Comparison of ENCODE assay signal across 1 cellular context in genomic region chr15:92845109-92845508, GRCh38.
TF ChIP-seq lines count a peak whose summit lies in the region.

No MANE protein-coding gene starts in this region.

TF ChIP-seq in GM12878, 131 proteins besides CTCF, POLR2A, EP300 and RAD21 (continued from another document):
- no peak for TF ChIP-seq BCLAF1 (IDR thresholded peaks at IDR 0.05)
- no peak for TF ChIP-seq SREBF2 (IDR thresholded peaks at IDR 0.05; ENCODE audit: low read length)
- no peak for TF ChIP-seq ZNF384 (IDR thresholded peaks at IDR 0.05; ENCODE audit: borderline replicate concordance, low read depth, low read length)
- peak; percentile 37; the same call in 1 of the 2 replicates for TF ChIP-seq MTA2 (IDR thresholded peaks at IDR 0.05; ENCODE audit: low read depth)
- no peak for TF ChIP-seq CHD1 (IDR thresholded peaks at IDR 0.05; ENCODE audit: low read depth, low read length)
- TF ChIP-seq IRF3 (IDR thresholded peaks at IDR 0.05), result peak; percentile 38; the same call in 1 of the 2 replicates
- no peak for TF ChIP-seq REST (IDR thresholded peaks at IDR 0.05; ENCODE audit: low read depth, low read length)
- peak; percentile 16; the same call in 1 of the 2 replicates for TF ChIP-seq RAD51 (IDR thresholded peaks at IDR 0.05)
- TF ChIP-seq ZNF24 (IDR thresholded peaks at IDR 0.05), result peak; percentile 51; the same call in 1 of the 2 replicates
- peak; percentile 91 for TF ChIP-seq SMAD1 (IDR thresholded peaks at IDR 0.05; ENCODE audit: low read depth, partially characterized antibody)
- no peak for TF ChIP-seq POLR2AphosphoS5 (IDR thresholded peaks at IDR 0.05; ENCODE audit: low read length)
- no peak for TF ChIP-seq CEBPB (IDR thresholded peaks at IDR 0.05; ENCODE audit: borderline replicate concordance in 1 of 2, low read depth in 2 of 2, low read length in 2 of 2)
